15 cellular contexts compared by ENCODE assay signal in the genomic region with DNA sequence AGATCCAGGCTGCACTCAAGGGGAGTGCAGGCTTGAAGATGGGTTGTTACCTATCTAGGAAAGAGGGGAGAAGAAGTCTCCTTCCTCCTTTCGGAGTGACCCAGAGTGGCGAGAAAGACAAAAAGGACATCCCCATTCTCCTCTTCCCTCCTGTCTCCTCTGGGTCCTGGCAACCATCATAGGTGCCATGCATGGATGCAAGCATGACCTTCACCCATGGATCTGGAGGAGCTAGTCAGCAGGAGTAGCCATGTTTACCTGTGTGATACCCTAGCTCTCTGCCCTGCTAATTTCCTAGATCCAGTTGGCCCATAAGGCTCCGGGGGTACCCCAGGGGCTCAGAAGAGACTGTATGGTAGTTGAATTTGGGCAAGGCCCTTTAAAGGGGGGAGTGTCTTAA. TPM values are rescaled to one million over a fixed set of nuclear protein-coding genes. Genes with fewer than 3 reads are reported as not detected.
DNase-seq lines count a peak whose midpoint lies in the region; ATAC-seq, FAIRE-seq and TF ChIP-seq lines count a peak whose summit lies in the region.
"Had no signal": no experiment of that assay in that cellular context is flagged by ENCODE, and none has a peak within 500 bp of the region (broad histone marks: within the 10 kb centered on the region; RNA-seq: fewer than 3 reads in every experiment).

No MANE protein-coding gene starts in this region.

- H4K20me1 ChIP-seq in Karpas-422 (ENCODE audit: insufficient read depth, low read depth, low read length): no peaks in the 10 kb centered on the region
- H4K20me1 ChIP-seq in K562 (replicated peaks; ENCODE audit: control insufficient read depth, insufficient read depth, low read length): no peaks in the 10 kb centered on the region

- 10% methylated on average over 3 of the region's 3 CpGs for whole genome bisulfite sequencing in K562 (ENCODE audit: insufficient coverage, low coverage, missing lambda C conversion rate)

- no peak overlapping the region for H3K4me2 ChIP-seq in Karpas-422 (ENCODE audit: low read depth, low read length, poor library complexity, severe bottlenecking)
- H3K4me2 ChIP-seq in K562 (ENCODE audit: insufficient read depth, low read length): no peak overlapping the region

- in situ Hi-C loops in K562 (cut with MboI): no loop called here

- no peak overlapping the region for H3K27ac ChIP-seq in Karpas-422 (ENCODE audit: low read length)
- no peak overlapping the region for H3K27ac ChIP-seq in K562 (ENCODE audit: extremely low read depth, low read depth, low read length)
- H3K27ac ChIP-seq: ascending aorta, testis had no signal

- H3K4me3 ChIP-seq in Karpas-422 (ENCODE audit: low read length) (no peak overlapping the region), K562 (no peak overlapping the region)
- H3K4me3 ChIP-seq: ascending aorta, MG63, testis had no signal

- H3K9me3 ChIP-seq in Karpas-422 (ENCODE audit: low read length) (peaks cover 26% of the 10 kb centered on the region), K562 (replicated peaks; ENCODE audit: control insufficient read depth, insufficient read depth, low read depth, low read length) (peaks cover 27% of the 10 kb centered on the region)

- TF ChIP-seq EP300 in K562 (IDR thresholded peaks at IDR 0.05; ENCODE audit: low read length): no peak

- no peaks in the 10 kb centered on the region for H3K36me3 ChIP-seq in Karpas-422 (ENCODE audit: insufficient read depth, low read length)
- H3K36me3 ChIP-seq in K562 (ENCODE audit: control insufficient read depth, insufficient read depth, low read length): no peaks in the 10 kb centered on the region
- H3K36me3 ChIP-seq: MG63 had no signal

- POLR2A ChIA-PET in K562 (lab: Yijun Ruan, JAX): interaction anchor here (0.7 kb wide), 1 partner anchor 19 kb away, joined by 3 read pairs; no protein-coding TSS in a partner anchor

- no peak for TF ChIP-seq CTCF in K562 (IDR thresholded peaks at IDR 0.05 in 2 of 3, conservative IDR thresholded peaks at IDR 0.05 in 1 of 3; ENCODE audit: insufficient read depth in 2 of 3, low read depth in 1 of 3, low read length in 3 of 3)

- no peak overlapping the region for H3K9ac ChIP-seq in Karpas-422 (ENCODE audit: low read length)
- H3K9ac ChIP-seq in K562 (ENCODE audit: insufficient read depth in 1 of 2, low read depth in 2 of 2, low read length in 2 of 2): no peak overlapping the region

- no peak for TF ChIP-seq POLR2A in K562 (conservative IDR thresholded peaks at IDR 0.05)

- TF ChIP-seq RAD21 in K562 (CRISPR knock-in tag; conservative IDR thresholded peaks at IDR 0.05 in 1 of 2, IDR thresholded peaks at IDR 0.05 in 1 of 2): no peak

- intact Hi-C loops in K562 (cut with micrococcal nuclease): no loop called here

- no peaks in the 10 kb centered on the region for H3K9me2 ChIP-seq in Karpas-422 (replicated peaks; ENCODE audit: insufficient read depth, low read length)

- H3K4me1 ChIP-seq in Karpas-422 (ENCODE audit: low read length) (no peaks in the 10 kb centered on the region), K562 (replicated peaks in 1 of 2; ENCODE audit: control insufficient read depth in 2 of 2, insufficient read depth in 2 of 2, low read length in 2 of 2) (peaks cover 0 to 2% of the 10 kb centered on the region in 2 experiments; a peak in 3 of 5 replicates)
- H3K4me1 ChIP-seq: ascending aorta, testis had no signal

- CTCF ChIA-PET in K562 (lab: Yijun Ruan, JAX; ENCODE audit: low intra/inter-chr PET ratio): no interaction called here

- BruUV-seq in K562 (replicated peaks; lab: Mats Ljungman, UMichigan): no TSS peak

- H3K79me2 ChIP-seq in Karpas-422 (ENCODE audit: low read length) (no peaks in the 10 kb centered on the region), K562 (ENCODE audit: control insufficient read depth, insufficient read depth, low read length) (no peaks in the 10 kb centered on the region)

- no peaks in the 10 kb centered on the region for H3K9me1 ChIP-seq in K562 (ENCODE audit: control insufficient read depth, insufficient read depth, low read length)

- FAIRE-seq in K562 (lab: Jason Lieb, UNC): no peak

- DNase-seq in NCI-H2196 (lab: John Stamatoyannopoulos, UW; ENCODE audit: unreplicated experiment) (peak; percentile 16), NCI-H2196 treated with DMSO at 0.1 percent for 48 hours (lab: John Stamatoyannopoulos, UW; ENCODE audit: unreplicated experiment) (no peak), Karpas-422 (peak; percentile 67), K562 (ENCODE audit: extremely low read depth in 1 of 4, low spot score in 3 of 4) (peak in 1 of 4 experiments; percentile 67), lung microvascular endothelial cell (ENCODE audit: low read depth in 2 of 2) (peak; percentile 53 to 67), activated T-cell treated with anti-CD3 and anti-CD28 coated beads for 4 hours (no peak)
- DNase-seq: activated CD4-positive, alpha-beta T cell treated with anti-CD3 and anti-CD28 coated beads, Interleukin-2, amount 50 U/mL, for 48 hours; DMS79; MG63; NCI-H510A; testis had no signal

- no peaks in the 10 kb centered on the region for H3K27me3 ChIP-seq in Karpas-422 (ENCODE audit: low read length)
- H3K27me3 ChIP-seq in K562 (ENCODE audit: control insufficient read depth in 2 of 2, insufficient read depth in 2 of 2, low read length in 2 of 2): no peaks in the 10 kb centered on the region
- H3K27me3 ChIP-seq: ascending aorta, MG63, testis had no signal

- peak; percentile 66; the same call in 2 of the 3 replicates for ATAC-seq in K562
- ATAC-seq in HG03039 (IDR thresholded peaks at IDR 0.05; ENCODE audit: unreplicated experiment): no peak
- ATAC-seq in GM18502 (IDR thresholded peaks at IDR 0.05; ENCODE audit: poor library complexity, unreplicated experiment): no peak
- ATAC-seq: activated T-helper 17 cell treated with anti-CD3 and anti-CD28 coated beads, Interleukin-2, amount 50 U/mL, for 72 hours had no signal

- H2AFZ ChIP-seq in Karpas-422 (ENCODE audit: low read length) (no peak overlapping the region), K562 (ENCODE audit: low read depth, low read length) (no peak overlapping the region)

TF ChIP-seq in K562, 482 proteins besides CTCF, POLR2A, EP300 and RAD21 (continues in another document):
- TF ChIP-seq CBX3 (IDR thresholded peaks at IDR 0.05; ENCODE audit: borderline replicate concordance in 1 of 2, low read length in 2 of 2) (peak; percentile 99 to 100), WHSC1 (IDR thresholded peaks at IDR 0.05; ENCODE audit: low read length) (no peak), CBX5 (IDR thresholded peaks at IDR 0.05; ENCODE audit: borderline replicate concordance, low read depth) (peak; percentile 100), MXI1 (IDR thresholded peaks at IDR 0.05; ENCODE audit: low read depth, low read length) (no peak), ZKSCAN1 (IDR thresholded peaks at IDR 0.05; ENCODE audit: low read depth, low read length) (peak; percentile 36; the same call in 1 of the 2 replicates), YY1 (IDR thresholded peaks at IDR 0.05; ENCODE audit: borderline replicate concordance in 1 of 3, control insufficient read depth in 1 of 3, extremely low read depth in 1 of 3, insufficient read depth in 3 of 3, insufficient read length in 1 of 3, insufficient replicate concordance in 2 of 3, low read depth in 1 of 3, low read length in 2 of 3) (peak in 1 of 3 experiments; percentile 61), ZC3H11A (IDR thresholded peaks at IDR 0.05; ENCODE audit: low read depth, low read length) (no peak), GATAD2A (IDR thresholded peaks at IDR 0.05) (no peak)
- TF ChIP-seq, protein P1, sequence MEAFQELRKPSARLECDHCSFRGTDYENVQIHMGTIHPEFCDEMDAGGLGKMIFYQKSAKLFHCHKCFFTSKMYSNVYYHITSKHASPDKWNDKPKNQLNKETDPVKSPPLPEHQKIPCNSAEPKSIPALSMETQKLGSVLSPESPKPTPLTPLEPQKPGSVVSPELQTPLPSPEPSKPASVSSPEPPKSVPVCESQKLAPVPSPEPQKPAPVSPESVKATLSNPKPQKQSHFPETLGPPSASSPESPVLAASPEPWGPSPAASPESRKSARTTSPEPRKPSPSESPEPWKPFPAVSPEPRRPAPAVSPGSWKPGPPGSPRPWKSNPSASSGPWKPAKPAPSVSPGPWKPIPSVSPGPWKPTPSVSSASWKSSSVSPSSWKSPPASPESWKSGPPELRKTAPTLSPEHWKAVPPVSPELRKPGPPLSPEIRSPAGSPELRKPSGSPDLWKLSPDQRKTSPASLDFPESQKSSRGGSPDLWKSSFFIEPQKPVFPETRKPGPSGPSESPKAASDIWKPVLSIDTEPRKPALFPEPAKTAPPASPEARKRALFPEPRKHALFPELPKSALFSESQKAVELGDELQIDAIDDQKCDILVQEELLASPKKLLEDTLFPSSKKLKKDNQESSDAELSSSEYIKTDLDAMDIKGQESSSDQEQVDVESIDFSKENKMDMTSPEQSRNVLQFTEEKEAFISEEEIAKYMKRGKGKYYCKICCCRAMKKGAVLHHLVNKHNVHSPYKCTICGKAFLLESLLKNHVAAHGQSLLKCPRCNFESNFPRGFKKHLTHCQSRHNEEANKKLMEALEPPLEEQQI (IDR thresholded peaks at IDR 0.05): peak; percentile 37; the same call in 1 of the 2 replicates

RNA-seq across cellular contexts. Expression of a gene that starts 17.2 kb away (rescaled TPM):
- total RNA-seq in Karpas-422 (2014; rRNA removed; shearing (Covaris generic); ENCODE audit: low replicate concordance): 11.8 and 15.3 TPM in 2 replicates
- total RNA-seq in K562 (2011; cell fraction: chromatin; rRNA removed; ENCODE audit: low replicate concordance): 2.8 and 14.6 TPM in 2 replicates
- 1.2 and 1.3 TPM in 2 replicates for total RNA-seq in K562 (2011; cell fraction: nucleolus; rRNA removed)
- 4.0 and 6.9 TPM in 2 replicates for total RNA-seq in K562 (2011; cell fraction: nucleoplasm; rRNA removed)
- 2.6 and 2.7 TPM in 2 replicates for total RNA-seq in K562 (2014; rRNA removed)
- total RNA-seq in K562 (2014; rRNA removed; fragmentation: Illumina TruSeq; extraction: Trizol): 7.5 and 8.1 TPM in 2 replicates
- 6.1 and 6.8 TPM in 2 replicates for total RNA-seq in K562 (2015; rRNA removed; fragmentation: Illumina TruSeq; extraction: Trizol)
- 4.8 and 5.1 TPM in 2 replicates for total RNA-seq in K562 (2021)
- polyA plus RNA-seq in K562 (2011; rRNA removed): 0.07 and 2.5 TPM in 2 replicates
- 0.33 TPM in 1 of 2 replicates, not detected in the other for polyA plus RNA-seq in K562 (2011; cell fraction: cytosol; rRNA removed)
- 0.15 and 1.7 TPM in 2 replicates for polyA plus RNA-seq in K562 (2011; cell fraction: nucleus; rRNA removed)
- 5.0 and 5.5 TPM in 2 replicates for polyA plus RNA-seq in K562 (2012)
- 4.2 and 6.5 TPM in 2 replicates for polyA plus RNA-seq in K562 (2014; fragmentation: Illumina TruSeq; extraction: Trizol)
- 1 to 10 TPM; 4.0 to 4.5 TPM for polyA plus RNA-seq in K562 (2014; fragmentation: Nextera tagmentation; extraction: Ambion mirVana)
- polyA plus RNA-seq in K562 (2014; rRNA removed): 3.7 and 6.8 TPM in 2 replicates
- 0.30 and 2.8 TPM in 2 replicates for polyA minus RNA-seq in K562 (2011; rRNA and poly(A)+ RNA removed)
- polyA minus RNA-seq in K562 (2011; cell fraction: cytosol; rRNA and poly(A)+ RNA removed): 0.67 TPM in 1 of 2 replicates, not detected in the other
- 0.56 and 3.8 TPM in 2 replicates for polyA minus RNA-seq in K562 (2011; cell fraction: nucleus; rRNA and poly(A)+ RNA removed)
- total RNA-seq in lung microvascular endothelial cell: 2.2 and 3.5 TPM in 2 replicates

Comparison
In these comparisons a context has a peak if more than half of its experiments do, and no peak if none do; other contexts are left out.
1. DNase-seq: peak in NCI-H2196 (single experiment), Karpas-422 (single experiment) and lung microvascular endothelial cell (2 of 2); none in NCI-H2196 treated with DMSO at 0.1 percent for 48 hours (single experiment) and activated T-cell treated with anti-CD3 and anti-CD28 coated beads for 4 hours (single experiment).